ENCODE assay signal across 20 cellular contexts in the genomic region with DNA sequence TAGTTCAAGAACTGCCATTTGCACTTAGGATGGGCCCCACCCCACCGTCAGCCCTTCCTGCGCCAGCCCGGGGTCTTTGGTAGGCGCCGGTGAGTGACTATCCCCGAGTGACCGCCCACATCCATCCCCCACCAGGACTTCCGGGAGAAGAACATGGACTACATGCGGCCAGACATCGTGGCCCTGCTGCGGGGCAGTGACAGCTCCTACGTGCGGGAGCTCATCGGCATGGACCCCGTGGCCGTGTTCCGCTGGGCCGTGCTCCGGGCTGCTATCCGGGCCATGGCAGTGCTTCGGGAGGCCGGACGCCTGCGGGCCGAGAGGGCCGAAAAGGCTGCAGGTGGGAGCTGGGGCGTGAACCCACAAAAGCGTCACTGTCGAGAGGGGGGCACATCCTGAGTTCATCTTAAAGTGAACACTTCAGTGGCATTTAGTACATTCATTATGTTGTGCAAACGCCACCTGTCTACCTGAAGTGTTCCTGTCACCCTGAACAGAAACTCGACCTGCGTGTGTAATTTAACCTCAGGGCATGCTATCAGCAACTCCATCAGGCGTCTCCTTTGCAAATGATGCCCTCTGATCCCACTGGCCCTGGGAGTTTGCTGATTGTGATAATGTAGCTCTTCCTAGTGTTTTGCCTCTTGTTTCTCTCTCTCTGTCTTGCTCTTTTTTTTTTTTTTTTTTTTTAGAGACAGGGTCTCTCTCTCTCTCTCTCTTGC. TPM values are rescaled to one million over a fixed set of nuclear protein-coding genes. Genes with fewer than 3 reads are reported as not detected.
A peak's percentile ranks its signal among the peaks of the same experiment; 100 is the strongest.
DNase-seq lines count a peak whose midpoint lies in the region; TF ChIP-seq lines count a peak whose summit lies in the region.
"Had no signal": no experiment of that assay in that cellular context is flagged by ENCODE, and none has a peak within 500 bp of the region (broad histone marks: within the 10 kb centered on the region; RNA-seq: fewer than 3 reads in every experiment).

No MANE protein-coding gene starts in this region.

- no peaks in the 10 kb centered on the region for H3K9me3 Mint-ChIP-seq in T-helper 1 cell treated with Interleukin-12 subunit alpha and Interleukin-12 subunit beta and Interleukin-4 antibody, amounts not matched to agents 30 μg/mL and 1 μg/mL, for 36 hours

- peak overlapping the region; percentile 38 for H3K27ac Mint-ChIP-seq in T-helper 1 cell treated with Interleukin-12 subunit alpha and Interleukin-12 subunit beta and Interleukin-4 antibody, amounts not matched to agents 30 μg/mL and 1 μg/mL, for 36 hours

- H3K14ac ChIP-seq in mesenchymal stem cell (ENCODE audit: low read length in 2 of 2), result no peak overlapping the region

- no peak overlapping the region for H3K4me3 ChIP-seq in mesenchymal stem cell (ENCODE audit: insufficient read depth in 1 of 2, low read depth in 1 of 2, low read length in 2 of 2)
- H3K4me3 ChIP-seq: BLaER1, mucosa of descending colon, skin epidermis had no signal

- H2BK5ac ChIP-seq in mesenchymal stem cell (ENCODE audit: low read depth, low read length, poor library complexity, severe bottlenecking), result no peak overlapping the region

- no peak overlapping the region for H2BK120ac ChIP-seq in mesenchymal stem cell (ENCODE audit: low read depth, low read length)

- WGBS in mesenchymal stem cell, result 97% methylated on average over 32 of the region's 33 CpGs

- no peaks in the 10 kb centered on the region for H3K4me1 ChIP-seq in mesenchymal stem cell (ENCODE audit: control insufficient read depth, insufficient read depth, low read depth, low read length)
- H3K4me1 ChIP-seq: BLaER1 had no signal

- no peak overlapping the region for H3K18ac ChIP-seq in mesenchymal stem cell (ENCODE audit: low read depth in 1 of 2, low read length in 2 of 2)

- no peak overlapping the region for H3K4ac ChIP-seq in mesenchymal stem cell (ENCODE audit: low read depth in 1 of 2, low read length in 2 of 2)

- CTCF ChIA-PET in RWPE1 (lab: Yijun Ruan, JAX), result interaction anchor here (0.5 to 0.6 kb wide), 2 partner anchors 104 to 139 kb away, joined by 3 to 4 read pairs; no protein-coding TSS in a partner anchor

- H2AK5ac ChIP-seq in mesenchymal stem cell (ENCODE audit: low read length, severe bottlenecking), result no peak overlapping the region

- H3K36me3 ChIP-seq in mesenchymal stem cell (ENCODE audit: control insufficient read depth in 1 of 2, insufficient read depth in 2 of 2, low read depth in 1 of 2, low read length in 2 of 2), result peaks cover 85 to 86% of the 10 kb centered on the region in 2 experiments

- no peak for TF ChIP-seq CTCF in RWPE1 (conservative IDR thresholded peaks at IDR 0.05; ENCODE audit: low read depth)

- no peak overlapping the region for H3K4me3 Mint-ChIP-seq in T-helper 1 cell treated with Interleukin-12 subunit alpha and Interleukin-12 subunit beta and Interleukin-4 antibody, amounts not matched to agents 30 μg/mL and 1 μg/mL, for 36 hours

- no peak overlapping the region for H4K91ac ChIP-seq in mesenchymal stem cell (ENCODE audit: low read length)

- H3K4me2 ChIP-seq in mesenchymal stem cell (ENCODE audit: low read length, poor library complexity, severe bottlenecking), result no peak overlapping the region
- H3K4me2 ChIP-seq: BLaER1 had no signal

- H2AFZ ChIP-seq in mesenchymal stem cell (ENCODE audit: low read depth, low read length), result no peak overlapping the region

- H3K79me1 ChIP-seq in mesenchymal stem cell (replicated peaks; ENCODE audit: low read length, poor library complexity, severe bottlenecking), result peaks cover 10% of the 10 kb centered on the region

- no peaks in the 10 kb centered on the region for H3K9me3 ChIP-seq in mesenchymal stem cell (ENCODE audit: control insufficient read depth, low read length)
- H3K9me3 ChIP-seq: BLaER1, mucosa of descending colon had no signal

- peaks cover 42% of the 10 kb centered on the region for H3K36me3 Mint-ChIP-seq in T-helper 1 cell treated with Interleukin-12 subunit alpha and Interleukin-12 subunit beta and Interleukin-4 antibody, amounts not matched to agents 30 μg/mL and 1 μg/mL, for 36 hours (ENCODE audit: low read depth)

- H3K9ac ChIP-seq in mesenchymal stem cell (ENCODE audit: low read length), result no peak overlapping the region
- H3K9ac ChIP-seq: BLaER1 had no signal

- no peak overlapping the region for H4K8ac ChIP-seq in mesenchymal stem cell (ENCODE audit: low read length)

- peak overlapping the region; percentile 31; the same call in 1 of the 2 replicates for H3K27ac ChIP-seq in RWPE1
- no peak overlapping the region for H3K27ac ChIP-seq in mesenchymal stem cell (ENCODE audit: low read length, poor library complexity, severe bottlenecking)
- H3K27ac ChIP-seq: BLaER1, skin epidermis, WERI-Rb-1 had no signal

- no peak overlapping the region for H2BK12ac ChIP-seq in mesenchymal stem cell (ENCODE audit: low read length in 2 of 2)

- no peak overlapping the region for H3K23ac ChIP-seq in mesenchymal stem cell (ENCODE audit: low read length in 2 of 2)

- peak overlapping the region; percentile 17 for H2BK15ac ChIP-seq in mesenchymal stem cell (ENCODE audit: low read depth, poor library complexity, severe bottlenecking)

- peaks cover 16% of the 10 kb centered on the region for H3K4me1 Mint-ChIP-seq in T-helper 1 cell treated with Interleukin-12 subunit alpha and Interleukin-12 subunit beta and Interleukin-4 antibody, amounts not matched to agents 30 μg/mL and 1 μg/mL, for 36 hours (ENCODE audit: low read depth)

- no peak for DNase-seq in T-helper 1 cell
- peak; percentile 33 for DNase-seq in ELF-1 (ENCODE audit: low read depth, low spot score)
- no peak for DNase-seq in RWPE1 (ENCODE audit: low spot score)
- no peak for DNase-seq in mesenchymal stem cell
- DNase-seq in NCI-H774 (lab: John Stamatoyannopoulos, UW), result no peak
- no peak for DNase-seq in activated CD4-positive, CD25-positive, alpha-beta regulatory T cell (lab: John Stamatoyannopoulos, UW)
- no peak for DNase-seq in activated CD8-positive, alpha-beta memory T cell treated with anti-CD3 and anti-CD28 coated beads, Interleukin-2, amount 50 U/mL, for 48 hours
- DNase-seq: amniotic stem cell; cortex of kidney; DMS 273 treated with DMSO at 0.1 percent for 48 hours; GOT3; head of caudate nucleus; mucosa of descending colon; NCI-H2081 treated with DMSO at 0.1 percent for 48 hours; NCI-H82; stimulated activated naive CD4-positive, alpha-beta T cell treated with Interleukin-2 at 50 U/mL for 16 hours; WERI-Rb-1 had no signal

- H3K27me3 Mint-ChIP-seq in T-helper 1 cell treated with Interleukin-12 subunit alpha and Interleukin-12 subunit beta and Interleukin-4 antibody, amounts not matched to agents 30 μg/mL and 1 μg/mL, for 36 hours (ENCODE audit: low read depth), result no peaks in the 10 kb centered on the region

- no peaks in the 10 kb centered on the region for H3K27me3 ChIP-seq in mesenchymal stem cell (ENCODE audit: control insufficient read depth in 1 of 2, insufficient read depth in 1 of 2, low read length in 2 of 2)
- H3K27me3 ChIP-seq: BLaER1 had no signal

- POLR2A ChIA-PET in RWPE1 (lab: Yijun Ruan, JAX; ENCODE audit: low non-redundant PET), result no interaction called here

RNA-seq across cellular contexts. Expression of a gene that starts 42.4 kb away (rescaled TPM):
- 25.2 TPM for polyA plus RNA-seq in mesenchymal stem cell (2013, experiment 1 of 2)
- polyA plus RNA-seq in mesenchymal stem cell (2013, experiment 2 of 2), result 24.3 TPM

RNA-seq across cellular contexts. Expression of a gene that starts 53.2 kb away (rescaled TPM):
- 49.4 TPM for polyA plus RNA-seq in mesenchymal stem cell (2013, experiment 1 of 2)
- 49.0 TPM for polyA plus RNA-seq in mesenchymal stem cell (2013, experiment 2 of 2)
